In genomic region chr1:72379072-72379471, GRCh38 we compare ENCODE assay signal across 34 cellular contexts.
"Had no signal": no experiment of that assay in that cellular context is flagged by ENCODE, and none has a peak within 500 bp of the region (broad histone marks: within the 10 kb centered on the region; RNA-seq: fewer than 3 reads in every experiment).

No MANE protein-coding gene starts in this region.

- H3K9me3 ChIP-seq: adrenal gland, ascending aorta, body of pancreas, breast epithelium had no signal

- H3K36me3 ChIP-seq: adrenal gland, ascending aorta, brain microvascular endothelial cell, breast epithelium, cardiac muscle cell had no signal

- ATAC-seq: activated naive CD4-positive, alpha-beta T cell treated with anti-CD3 and anti-CD28 coated beads, Interleukin-2, amount 50 U/mL, for 72 hours; activated naive CD8-positive, alpha-beta T cell treated with anti-CD3 and anti-CD28 coated beads, Interleukin-2, amount 50 U/mL, for 24 hours; activated T-cell treated with anti-CD3 and anti-CD28 coated beads, Interleukin-2, amount 50 U/mL, for 4 hours; activated T-cell treated with anti-CD3 and anti-CD28 coated beads, Interleukin-2, amount 50 U/mL, for 72 hours; activated T-helper 17 cell treated with anti-CD3 and anti-CD28 coated beads, Interleukin-2, amount 50 U/mL, for 72 hours; body of pancreas had no signal

- H3K4me3 ChIP-seq: adrenal gland, ascending aorta, body of pancreas, breast epithelium, cardiac muscle cell had no signal

- DNase-seq: activated effector memory CD4-positive, alpha-beta T cell treated with anti-CD3 and anti-CD28 coated beads, Interleukin-2, amount 50 U/mL, for 16 hours; activated effector memory CD4-positive, alpha-beta T cell treated with Interleukin-2 at 50 U/mL for 16 hours; activated gamma-delta T cell; activated gamma-delta T cell treated with Interleukin-2 at 50 U/mL for 16 hours; activated naive CD4-positive, alpha-beta T cell; activated naive CD4-positive, alpha-beta T cell treated with anti-CD3 and anti-CD28 coated beads for 36 hours; activated naive CD4-positive, alpha-beta T cell treated with anti-CD3 and anti-CD28 coated beads, Interleukin-2, amount 10 ng/mL, durations not matched to agents 7 days and 5 days; activated naive CD4-positive, alpha-beta T cell treated with anti-CD3 and anti-CD28 coated beads, Interleukin-2, amount 50 U/mL, for 16 hours; activated naive CD4-positive, alpha-beta T cell treated with Interleukin-2 at 50 U/mL for 16 hours; activated naive CD8-positive, alpha-beta T cell treated with anti-CD3 and anti-CD28 coated beads for 36 hours; activated naive CD8-positive, alpha-beta T cell treated with anti-CD3 and anti-CD28 coated beads, Interleukin-2, amount 10 ng/mL, durations not matched to agents 7 days and 5 days; activated naive CD8-positive, alpha-beta T cell treated with anti-CD3 and anti-CD28 coated beads, Interleukin-2, amount 50 U/mL, for 24 hours; activated T-cell treated with anti-CD3 and anti-CD28 coated beads, Interleukin-2, amount 50 U/mL, for 1 hour; activated T-cell treated with anti-CD3 and anti-CD28 coated beads, Interleukin-2, amount 50 U/mL, for 24 hours; activated T-cell treated with anti-CD3 and anti-CD28 coated beads, Interleukin-2, amount 50 U/mL, for 4 hours; activated T-cell treated with anti-CD3 and anti-CD28 coated beads, Interleukin-2, amount 50 U/mL, for 48 hours; activated T-cell treated with anti-CD3 and anti-CD28 coated beads, Interleukin-2, amount 50 U/mL, for 72 hours; adrenal gland; amniotic stem cell; amygdala; anterior cingulate cortex; aorta; body of pancreas; brain microvascular endothelial cell; caudate nucleus; central memory CD4-positive, alpha-beta T cell; cerebellar nuclear complex had no signal

- H3K27me3 ChIP-seq: adrenal gland, ascending aorta, body of pancreas, brain microvascular endothelial cell, breast epithelium, cardiac muscle cell had no signal

- H3K27ac ChIP-seq: adrenal gland, ascending aorta, body of pancreas, brain microvascular endothelial cell, breast epithelium, cardiac muscle cell had no signal

- H3K4me1 ChIP-seq: adrenal gland, ascending aorta, body of pancreas, breast epithelium had no signal

- FAIRE-seq: astrocyte, bronchial epithelial cell had no signal
